Comparison of ENCODE assay signal across 8 cellular contexts in genomic region chr16:30335598-30336474, GRCh38. TPM values are rescaled to one million over a fixed set of nuclear protein-coding genes. Genes with fewer than 3 reads are reported as not detected.
DNase-seq lines count a peak whose midpoint lies in the region; ATAC-seq and TF ChIP-seq lines count a peak whose summit lies in the region.

No MANE protein-coding gene starts in this region.

- no peaks in the 10 kb centered on the region for H3F3A ChIP-seq in PC-3 (ENCODE audit: low read length, unreplicated experiment)

- H3K27me3 ChIP-seq in HAP-1 (ENCODE audit: low read depth) (no peaks in the 10 kb centered on the region), PC-3 (ENCODE audit: low read length) (no peaks in the 10 kb centered on the region), mononuclear cell (ENCODE audit: insufficient read depth, low read length) (no peaks in the 10 kb centered on the region)

- TSS peak; percentile 76 for BruUV-seq in PC-3 (replicated peaks; lab: Mats Ljungman, UMichigan)

- CTCF ChIA-PET in PC-3 (lab: Charles Lee): no interaction called here

- peaks cover 17% of the 10 kb centered on the region for H3K79me2 ChIP-seq in PC-3 (ENCODE audit: low read length)

- no peaks in the 10 kb centered on the region for H3K9me3 ChIP-seq in HAP-1
- no peaks in the 10 kb centered on the region for H3K9me3 ChIP-seq in PC-3 (ENCODE audit: low read length)
- no peaks in the 10 kb centered on the region for H3K9me3 ChIP-seq in mononuclear cell (ENCODE audit: low read depth, low read length)

- peak overlapping the region; percentile 59 for H3K9ac ChIP-seq in PC-3 (ENCODE audit: low read length)

- H4K20me1 ChIP-seq in PC-3 (ENCODE audit: low read length): no peaks in the 10 kb centered on the region

- H3K4me1 ChIP-seq in HAP-1 (no peaks in the 10 kb centered on the region), PC-3 (ENCODE audit: insufficient read depth, low read length) (peaks cover 8% of the 10 kb centered on the region; the same call in 1 of the 2 replicates), mononuclear cell (ENCODE audit: insufficient read depth, low read length) (peaks cover 15% of the 10 kb centered on the region)

- no peaks in the 10 kb centered on the region for H3K9me2 ChIP-seq in PC-3 (replicated peaks; ENCODE audit: low read length)

- TF ChIP-seq CTCF in PC-3 (conservative IDR thresholded peaks at IDR 0.05; ENCODE audit: low read depth, low read length): no peak
- TF ChIP-seq CTCF in choroid plexus epithelial cell (conservative IDR thresholded peaks at IDR 0.05; ENCODE audit: low read depth, low read length): no peak

- H3K27ac ChIP-seq in PC-3 (ENCODE audit: low read length): peak overlapping the region; percentile 58; the same call in 1 of the 2 replicates

- in situ Hi-C loops in HAP-1 (cut with MboI; ENCODE audit: low sequenced_read_pairs): no loop called here

- H3K4me2 ChIP-seq in PC-3 (ENCODE audit: low read length): peak overlapping the region; percentile 78

- ATAC-seq in PC-3 (peak; percentile 30), GM18858 (IDR thresholded peaks at IDR 0.05; ENCODE audit: unreplicated experiment) (no peak)

- POLR2A ChIA-PET in PC-3 (lab: Charles Lee; ENCODE audit: unreplicated experiment): interaction anchor here (0.6 to 0.7 kb wide), 4 partner anchors 13 to 479 kb away, joined by 3 to 19 read pairs (median 4); no protein-coding TSS in a partner anchor

- no peaks in the 10 kb centered on the region for H3K36me3 ChIP-seq in HAP-1 (replicated peaks)
- H3K36me3 ChIP-seq in PC-3 (ENCODE audit: low read depth, low read length): no peaks in the 10 kb centered on the region

- H2AFZ ChIP-seq in PC-3 (ENCODE audit: low read length): peak overlapping the region; percentile 90

- H3K4me3 ChIP-seq in HAP-1 (peak overlapping the region; percentile 95), PC-3 (ENCODE audit: low read length) (peak overlapping the region; percentile 70), choroid plexus epithelial cell (ENCODE audit: low read depth, low read length) (peak overlapping the region; percentile 78), mononuclear cell (ENCODE audit: low read length) (peak overlapping the region; percentile 57)

- DNase-seq in ELF-1 (ENCODE audit: low read depth, low spot score) (peak; percentile 40), HAP-1 (ENCODE audit: low spot score in 2 of 2) (no peak), PC-3 (peak; percentile 50), choroid plexus epithelial cell (ENCODE audit: low read depth) (peak; percentile 40), AG08395 (ENCODE audit: low spot score) (no peak), NAMALWA (ENCODE audit: low spot score) (no peak)

- intact Hi-C loops in PC-3 (cut with micrococcal nuclease): no loop called here

RNA-seq across cellular contexts. Expression of gene CD2BP2, which starts 19.3 kb away (rescaled TPM):
- total RNA-seq in PC-3 (2014; rRNA removed) (30.0 and 43.3 TPM in 2 replicates), mononuclear cell (21.5 TPM)

RNA-seq across cellular contexts. Expression of gene TBC1D10B, which starts 34.5 kb away (rescaled TPM):
- total RNA-seq in PC-3 (2014; rRNA removed) (36.0 and 52.4 TPM in 2 replicates), mononuclear cell (12.0 TPM)

RNA-seq across cellular contexts. Expression of gene MYL11, which starts 38.8 kb away (rescaled TPM):
- not detected in 2 replicates for total RNA-seq in PC-3 (2014; rRNA removed)
- 2.1 TPM for total RNA-seq in mononuclear cell

RNA-seq across cellular contexts. Expression of gene SEPTIN1, which starts 46.5 kb away (rescaled TPM):
- total RNA-seq in PC-3 (2014; rRNA removed) (0.55 TPM in 1 of 2 replicates, not detected in the other), mononuclear cell (38.7 TPM)

RNA-seq across cellular contexts. Expression of gene ZNF48, which starts 59.4 kb away (rescaled TPM):
- total RNA-seq in PC-3 (2014; rRNA removed) (8.9 and 14.2 TPM in 2 replicates), mononuclear cell (3.8 TPM)

Comparison
In these comparisons a context has a peak if more than half of its experiments do, and no peak if none do; other contexts are left out.
1. DNase-seq: peak in ELF-1 (single experiment), PC-3 (single experiment) and choroid plexus epithelial cell (single experiment); none in HAP-1 (0 of 2), AG08395 (single experiment) and NAMALWA (single experiment).
2. Peak in every context shown above with its lines, with median percentiles within 50 percentile points of each other: H3K4me3 ChIP-seq.